ENCODE assay signal across 13 cellular contexts in the genomic region with DNA sequence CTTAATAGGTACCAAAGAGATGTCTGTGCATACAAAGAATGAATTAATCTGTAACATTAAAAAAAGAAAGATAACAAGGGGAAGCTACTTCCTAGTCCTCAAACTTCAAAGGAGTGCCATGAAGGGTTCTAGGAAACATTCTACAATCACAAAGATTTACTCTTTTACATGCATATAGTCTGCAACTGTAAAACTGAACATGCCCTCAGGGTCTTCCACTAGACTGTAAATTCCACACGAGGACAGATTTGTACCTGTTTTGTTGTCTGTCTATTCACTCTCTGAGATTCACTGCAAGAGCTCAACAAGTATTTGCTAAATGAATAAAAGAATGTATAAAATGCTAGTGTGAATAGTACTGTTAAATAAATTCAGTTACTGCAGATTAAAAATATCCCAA. TPM values are rescaled to one million over a fixed set of nuclear protein-coding genes. Genes with fewer than 3 reads are reported as not detected.
A peak's percentile ranks its signal among the peaks of the same experiment; 100 is the strongest.
DNase-seq lines count a peak whose midpoint lies in the region; ATAC-seq and TF ChIP-seq lines count a peak whose summit lies in the region.
"Had no signal": no experiment of that assay in that cellular context is flagged by ENCODE, and none has a peak within 500 bp of the region (broad histone marks: within the 10 kb centered on the region; RNA-seq: fewer than 3 reads in every experiment).

No MANE protein-coding gene starts in this region.

- CTCF ChIA-PET in CD4-positive, alpha-beta T cell (lab: Charles Lee): interaction anchor here (0.6 to 1.9 kb wide), 4 partner anchors 9 to 174 kb away, joined by 3 to 9 read pairs (median 3); no protein-coding TSS in a partner anchor
- CTCF ChIA-PET in HEK293 (lab: Yijun Ruan, JAX): no interaction called here

- peaks cover 78% of the 10 kb centered on the region for H3K4me1 Mint-ChIP-seq in CD4-positive, alpha-beta T cell (ENCODE audit: low read depth)
- peaks cover 68% of the 10 kb centered on the region for H3K4me1 Mint-ChIP-seq in activated naive CD8-positive, alpha-beta T cell treated with anti-CD3 and anti-CD28 coated beads for 36 hours
- peaks cover 64 to 76% of the 10 kb centered on the region in 2 donors for H3K4me1 Mint-ChIP-seq in natural killer cell

- H3K27ac ChIP-seq in CD4-positive, alpha-beta T cell (ENCODE audit: low read depth, low read length): peak overlapping the region; percentile 16
- no peak overlapping the region for H3K27ac ChIP-seq in HEK293 (ENCODE audit: extremely low read depth, low read depth, low read length)
- H3K27ac ChIP-seq: ovary had no signal

- H3K36me3 Mint-ChIP-seq in CD4-positive, alpha-beta T cell (ENCODE audit: low read depth): peaks cover 17% of the 10 kb centered on the region
- H3K36me3 Mint-ChIP-seq in activated naive CD8-positive, alpha-beta T cell treated with anti-CD3 and anti-CD28 coated beads for 36 hours: peaks cover 16% of the 10 kb centered on the region
- no peaks in the 10 kb centered on the region for H3K36me3 Mint-ChIP-seq in natural killer cell

- no peaks in the 10 kb centered on the region for H3K27me3 Mint-ChIP-seq in CD4-positive, alpha-beta T cell
- no peaks in the 10 kb centered on the region for H3K27me3 Mint-ChIP-seq in activated naive CD8-positive, alpha-beta T cell treated with anti-CD3 and anti-CD28 coated beads for 36 hours
- no peaks in the 10 kb centered on the region for H3K27me3 Mint-ChIP-seq in natural killer cell (ENCODE audit: low read depth in 2 of 2)

- peaks cover 3% of the 10 kb centered on the region for H3K4me1 ChIP-seq in HEK293 (ENCODE audit: control insufficient read depth, insufficient read depth, low read length)

- no peaks in the 10 kb centered on the region for H3K36me3 ChIP-seq in HEK293 (ENCODE audit: control insufficient read depth in 2 of 2, insufficient read depth in 1 of 2, low read length in 2 of 2)
- H3K36me3 ChIP-seq: heart right ventricle, ovary had no signal

- H3K4me3 ChIP-seq in HEK293 (ENCODE audit: low read depth, low read length): no peak overlapping the region
- H3K4me3 ChIP-seq: heart right ventricle, K562, ovary had no signal

- DNase-seq in CD4-positive, alpha-beta T cell: no peak
- DNase-seq in activated naive CD8-positive, alpha-beta T cell treated with anti-CD3 and anti-CD28 coated beads for 36 hours: no peak
- DNase-seq in natural killer cell: no peak
- DNase-seq in stimulated activated CD4-positive, alpha-beta T cell treated with anti-CD3 and anti-CD28 coated beads, Interleukin-4, amount 100 ng/mL, for 24 hours: no peak
- DNase-seq: aorta, heart right ventricle, kidney, NCI-H226, ovary had no signal

- no peak for ATAC-seq in CD4-positive, alpha-beta T cell (ENCODE audit: poor library complexity)
- ATAC-seq in natural killer cell (no peak), HG03025 (IDR thresholded peaks at IDR 0.05; ENCODE audit: low FRiP score, unreplicated experiment) (no peak), GM19328 (IDR thresholded peaks at IDR 0.05; ENCODE audit: unreplicated experiment) (no peak)
- ATAC-seq: heart right ventricle, K562 had no signal

- H3K27ac Mint-ChIP-seq in CD4-positive, alpha-beta T cell: peak overlapping the region; percentile 95
- H3K27ac Mint-ChIP-seq in activated naive CD8-positive, alpha-beta T cell treated with anti-CD3 and anti-CD28 coated beads for 36 hours: peak overlapping the region; percentile 79
- peak overlapping the region in 1 of 2 donors; percentile 94 for H3K27ac Mint-ChIP-seq in natural killer cell

- H3K4me3 Mint-ChIP-seq in CD4-positive, alpha-beta T cell: peak overlapping the region; percentile 84
- H3K4me3 Mint-ChIP-seq in activated naive CD8-positive, alpha-beta T cell treated with anti-CD3 and anti-CD28 coated beads for 36 hours: peak overlapping the region; percentile 62
- peak overlapping the region; percentile 94 for H3K4me3 Mint-ChIP-seq in natural killer cell

- no peaks in the 10 kb centered on the region for H3K27me3 ChIP-seq in CD4-positive, alpha-beta T cell (ENCODE audit: control insufficient read depth, insufficient read depth, low read length)
- H3K27me3 ChIP-seq: heart right ventricle, ovary had no signal

- intact Hi-C loops in CD4-positive, alpha-beta T cell (cut with DNase I, micrococcal nuclease): loop anchor here (5.0 to 10.0 kb wide), 3 partner anchors 35 to 217 kb away; a partner anchor contains a TSS
- intact Hi-C loops in natural killer cell (cut with micrococcal nuclease): no loop called here

- no peaks in the 10 kb centered on the region for H3K9me3 Mint-ChIP-seq in CD4-positive, alpha-beta T cell
- no peaks in the 10 kb centered on the region for H3K9me3 Mint-ChIP-seq in activated naive CD8-positive, alpha-beta T cell treated with anti-CD3 and anti-CD28 coated beads for 36 hours
- H3K9me3 Mint-ChIP-seq in natural killer cell: no peaks in the 10 kb centered on the region

- TF ChIP-seq CTCF in CD4-positive, alpha-beta T cell (IDR thresholded peaks at IDR 0.05): no peak
- no peak for TF ChIP-seq CTCF in HEK293 (tag by site-specific recombination; IDR thresholded peaks at IDR 0.05)
- TF ChIP-seq CTCF in natural killer cell (IDR thresholded peaks at IDR 0.05): no peak

- H3K9me3 ChIP-seq in CD4-positive, alpha-beta T cell (ENCODE audit: control insufficient read depth, low read length): no peaks in the 10 kb centered on the region
- no peaks in the 10 kb centered on the region for H3K9me3 ChIP-seq in HEK293 (ENCODE audit: control insufficient read depth, insufficient read depth, low read depth, low read length)
- H3K9me3 ChIP-seq: heart right ventricle, ovary had no signal

- POLR2A ChIA-PET in CD4-positive, alpha-beta T cell (lab: Charles Lee): interaction anchor here (1.1 to 3.7 kb wide), 16 partner anchors 9 to 133 kb away, joined by 3 to 37 read pairs (median 6); no protein-coding TSS in a partner anchor
- POLR2A ChIA-PET in HEK293 (lab: Yijun Ruan, JAX): no interaction called here

TF ChIP-seq in HEK293, 187 proteins besides CTCF, POLR2A, EP300 and RAD21:
- no peak for TF ChIP-seq ZBTB8A (tag by site-specific recombination; IDR thresholded peaks at IDR 0.05)
- no peak for TF ChIP-seq ZNF23 (tag by site-specific recombination; IDR thresholded peaks at IDR 0.05; ENCODE audit: borderline replicate concordance)
- 0 out of 2 replicates have a peak, but pooled peaks have one; percentile 9 for TF ChIP-seq SCRT2 (tag by site-specific recombination; IDR thresholded peaks at IDR 0.05)
- TF ChIP-seq KLF9 (tag by site-specific recombination; IDR thresholded peaks at IDR 0.05; ENCODE audit: low read depth): no peak
- TF ChIP-seq OSR2 (tag by site-specific recombination; IDR thresholded peaks at IDR 0.05): no peak
TF ChIP-seq in HEK293: peak in this region for 1.

RNA-seq across cellular contexts. Expression of a gene that starts 4.4 kb away (rescaled TPM):
- 100 to 1,000 TPM; 240 to 252 TPM for total RNA-seq in CD4-positive, alpha-beta T cell
- 10 to 100 TPM; 85.6 to 88.0 TPM for total RNA-seq in activated naive CD8-positive, alpha-beta T cell treated with anti-CD3 and anti-CD28 coated beads for 36 hours
- total RNA-seq in natural killer cell: 100 to 1,000 TPM; 507 to 626 (median 526) TPM
